ENCODE assay signal across 8 cellular contexts in genomic region chr10:99532687-99533495, GRCh38. TPM values are rescaled to one million over a fixed set of nuclear protein-coding genes. Genes with fewer than 3 reads are reported as not detected.
DNase-seq lines count a peak whose midpoint lies in the region; ATAC-seq and TF ChIP-seq lines count a peak whose summit lies in the region.

NKX2-3 (plus strand) TSS chr10:99532942; CDS start chr10:99533132, 190 bp downstream.

- POLR2A ChIA-PET in A673 (lab: Charles Lee; ENCODE audit: low non-redundant PET): no interaction called here

- no peak within 1 kb of the TSS for H3K27ac Mint-ChIP-seq in natural killer cell treated with Interleukin-12 subunit alpha and Interleukin-12 subunit beta and Interleukin-15 and Interleukin-18, amount 100 ng/mL, for 72 hours

- ATAC-seq in GM19438 (IDR thresholded peaks at IDR 0.05; ENCODE audit: low read depth, unreplicated experiment): peak; percentile 75
- peak; percentile 71 to 80 for ATAC-seq in natural killer cell treated with Interleukin-12 subunit alpha and Interleukin-12 subunit beta and Interleukin-15 and Interleukin-18, amount 100 ng/mL, for 72 hours

- no peak for TF ChIP-seq CTCF in A673 (conservative IDR thresholded peaks at IDR 0.05; ENCODE audit: low read depth, low read length)

- CTCF ChIA-PET in A673 (lab: Charles Lee): no interaction called here

- H3K27ac ChIP-seq in A673 (ENCODE audit: low read depth, low read length, poor library complexity, severe bottlenecking): no peak within 1 kb of the TSS

- H3K27me3 Mint-ChIP-seq in natural killer cell treated with Interleukin-12 subunit alpha and Interleukin-12 subunit beta and Interleukin-15 and Interleukin-18, amount 100 ng/mL, for 72 hours: peaks cover 66 to 80% of the 10 kb centered on the region in 2 donors

- H3K4me3 Mint-ChIP-seq in natural killer cell treated with Interleukin-12 subunit alpha and Interleukin-12 subunit beta and Interleukin-15 and Interleukin-18, amount 100 ng/mL, for 72 hours: peak within 1 kb of the TSS; percentile 37

- no peaks in the 10 kb centered on the region for H3K9me3 ChIP-seq in A673 (ENCODE audit: low read depth, low read length, poor library complexity, severe bottlenecking)

- peaks cover 96% of the 10 kb centered on the region for H3K27me3 ChIP-seq in A673 (replicated peaks; ENCODE audit: insufficient read depth, low read depth, low read length, poor library complexity)

- no TSS peak for BruUV-seq in A673 (replicated peaks; lab: Mats Ljungman, UMichigan)

- peak; percentile 91 for DNase-seq in A673 (ENCODE audit: low spot score)
- DNase-seq in NCI-H526 treated with DMSO at 0.1 percent for 48 hours (lab: John Stamatoyannopoulos, UW): peak; percentile 40
- DNase-seq in dermis microvascular lymphatic vessel endothelial cell (ENCODE audit: low read depth in 2 of 2): peak; percentile 11 to 56
- DNase-seq in natural killer cell treated with Interleukin-12 subunit alpha and Interleukin-12 subunit beta and Interleukin-15 and Interleukin-18, amount 100 ng/mL, for 72 hours (ENCODE audit: low spot score): no peak
- DNase-seq in DMS79 treated with DMSO at 0.1 percent for 48 hours (lab: John Stamatoyannopoulos, UW): no peak
- no peak for DNase-seq in H4 (ENCODE audit: low spot score)
- DNase-seq in NCI-H1092 treated with DMSO at 0.1 percent for 48 hours (lab: John Stamatoyannopoulos, UW): no peak

- peak within 1 kb of the TSS; percentile 37 for H3K4me3 ChIP-seq in A673 (ENCODE audit: low read depth, low read length, poor library complexity, severe bottlenecking)

- peaks cover 8% of the 10 kb centered on the region for H3K4me1 ChIP-seq in A673 (ENCODE audit: insufficient read depth, low read length, poor library complexity, severe bottlenecking)

- intact Hi-C loops in A673 (cut with micrococcal nuclease; ENCODE audit: unreplicated experiment): no loop called here

- H3K36me3 ChIP-seq in A673 (ENCODE audit: insufficient read depth, low read length, poor library complexity, severe bottlenecking): no peaks in the 10 kb centered on the region

- no peaks in the 10 kb centered on the region for H3K9me3 Mint-ChIP-seq in natural killer cell treated with Interleukin-12 subunit alpha and Interleukin-12 subunit beta and Interleukin-15 and Interleukin-18, amount 100 ng/mL, for 72 hours

- H3K36me3 Mint-ChIP-seq in natural killer cell treated with Interleukin-12 subunit alpha and Interleukin-12 subunit beta and Interleukin-15 and Interleukin-18, amount 100 ng/mL, for 72 hours: no peaks in the 10 kb centered on the region

- H3K4me1 Mint-ChIP-seq in natural killer cell treated with Interleukin-12 subunit alpha and Interleukin-12 subunit beta and Interleukin-15 and Interleukin-18, amount 100 ng/mL, for 72 hours (ENCODE audit: low read depth in 2 of 2): peaks cover 27 to 28% of the 10 kb centered on the region in 2 donors

RNA-seq across cellular contexts. Expression of gene NKX2-3, which starts in this region (rescaled TPM):
- 0.20 TPM in 1 of 2 replicates, not detected in the other for total RNA-seq in A673 (2021)
- not detected in 2 replicates for total RNA-seq in dermis microvascular lymphatic vessel endothelial cell
- not detected for total RNA-seq in natural killer cell treated with Interleukin-12 subunit alpha and Interleukin-12 subunit beta and Interleukin-15 and Interleukin-18, amount 100 ng/mL, for 72 hours
- total RNA-seq in H4 (2014; rRNA removed; shearing (Covaris generic)): not detected in 2 replicates

Comparison
In these comparisons a context has a peak if more than half of its experiments do, and no peak if none do; other contexts are left out.
1. Peak in DNase-seq and H3K4me3 ChIP-seq in A673; RNA of the gene not detected or under 1 TPM.
2. Peak in DNase-seq in dermis microvascular lymphatic vessel endothelial cell; RNA of the gene not detected or under 1 TPM.
3. Peak in ATAC-seq in natural killer cell treated with Interleukin-12 subunit alpha and Interleukin-12 subunit beta and Interleukin-15 and Interleukin-18, amount 100 ng/mL, for 72 hours; RNA of the gene not detected or under 1 TPM.